17 cellular contexts compared by ENCODE assay signal in the genomic region with DNA sequence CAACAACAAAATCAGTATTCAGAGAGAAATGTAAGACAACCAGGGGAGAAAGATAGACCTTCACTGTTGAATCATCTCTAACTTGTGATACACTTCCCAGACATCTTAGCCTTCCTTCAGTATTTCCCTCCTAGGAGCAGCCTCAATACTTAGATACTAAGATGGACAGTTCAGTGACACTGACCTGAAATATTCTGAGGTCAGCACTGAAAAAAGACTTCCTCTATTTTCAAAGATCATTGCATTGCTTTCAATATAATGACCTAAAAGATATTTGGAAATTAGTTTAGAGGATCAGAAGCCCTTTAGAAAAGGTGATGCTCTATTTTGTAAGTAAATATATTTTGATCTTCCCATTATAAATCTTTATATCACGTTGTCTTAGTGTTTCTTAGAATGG.
"Had no signal": no experiment of that assay in that cellular context is flagged by ENCODE, and none has a peak within 500 bp of the region (broad histone marks: within the 10 kb centered on the region; RNA-seq: fewer than 3 reads in every experiment).

No MANE protein-coding gene starts in this region.

- H3K27me3 Mint-ChIP-seq: progenitor cell of endocrine pancreas, type B pancreatic cell had no signal

- H3K4me3 Mint-ChIP-seq: central memory CD8-positive, alpha-beta T cell; nephron progenitor cell; type B pancreatic cell had no signal

- H3K36me3 Mint-ChIP-seq: type B pancreatic cell had no signal

- H3K9me3 Mint-ChIP-seq: central memory CD8-positive, alpha-beta T cell; nephron progenitor cell; type B pancreatic cell had no signal

- ATAC-seq: activated naive CD4-positive, alpha-beta T cell treated with anti-CD3 and anti-CD28 coated beads, Interleukin-2, amount 50 U/mL, for 72 hours had no signal

- H3K27ac Mint-ChIP-seq: activated naive CD4-positive, alpha-beta T cell treated with anti-CD3 and anti-CD28 coated beads, Interleukin-2, amount 50 U/mL, for 72 hours; nephron progenitor cell; progenitor cell of endocrine pancreas; type B pancreatic cell had no signal

- DNase-seq: activated CD4-positive, alpha-beta T cell treated with anti-CD3 and anti-CD28 coated beads for 4 hours; activated CD8-positive, alpha-beta memory T cell treated with anti-CD3 and anti-CD28 coated beads, Interleukin-2, amount 50 U/mL, for 48 hours; activated effector memory CD4-positive, alpha-beta T cell treated with Interleukin-2 at 50 U/mL for 16 hours; anterior cingulate cortex; effector CD4-positive, alpha-beta T cell; glutamatergic neuron; mesenchymal stem cell; nephron progenitor cell; occipital lobe; stimulated activated CD4-positive, alpha-beta T cell treated with anti-CD3 and anti-CD28 coated beads, Interleukin-15, amount 100 ng/mL, for 24 hours; stimulated activated CD4-positive, alpha-beta T cell treated with anti-CD3 and anti-CD28 coated beads, Interleukin-4, amount 100 ng/mL, for 1 hour; stimulated activated naive CD4-positive, alpha-beta T cell treated with Interleukin-2 at 50 U/mL for 16 hours; T-helper 2 cell had no signal

- H3K4me1 Mint-ChIP-seq: central memory CD8-positive, alpha-beta T cell had no signal
